ENCODE assay signal across 13 cellular contexts in the genomic region with DNA sequence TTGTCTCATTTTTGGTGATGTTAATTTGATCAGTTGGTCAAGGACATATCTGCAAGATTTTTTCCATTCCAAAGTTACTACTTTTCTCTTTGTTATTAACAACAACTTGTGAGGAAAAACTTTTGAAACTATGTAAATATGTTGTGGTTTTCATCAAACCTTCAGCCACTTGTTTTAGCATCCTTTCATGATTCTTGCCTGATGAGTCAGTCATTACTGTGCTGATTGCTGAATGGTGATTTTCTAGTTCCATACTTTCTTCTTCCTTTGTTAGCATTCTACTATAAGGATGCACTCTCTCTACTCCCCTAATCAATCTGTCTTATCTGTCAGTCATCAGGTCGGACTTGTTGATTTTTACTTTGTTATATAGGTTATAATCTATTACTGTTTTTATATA. TPM values are rescaled to one million over a fixed set of nuclear protein-coding genes. Genes with fewer than 3 reads are reported as not detected.
A peak's percentile ranks its signal among the peaks of the same experiment; 100 is the strongest.
DNase-seq lines count a peak whose midpoint lies in the region; ATAC-seq lines count a peak whose summit lies in the region.
"Had no signal": no experiment of that assay in that cellular context is flagged by ENCODE, and none has a peak within 500 bp of the region (broad histone marks: within the 10 kb centered on the region; RNA-seq: fewer than 3 reads in every experiment).

No MANE protein-coding gene starts in this region.

- peak overlapping the region; percentile 59 for H3K4me3 Mint-ChIP-seq in activated naive CD8-positive, alpha-beta T cell
- no peak overlapping the region for H3K4me3 Mint-ChIP-seq in CD4-positive, alpha-beta memory T cell
- H3K4me3 Mint-ChIP-seq: natural killer cell treated with Interleukin-12 subunit alpha and Interleukin-12 subunit beta and Interleukin-15 and Interleukin-18, amount 100 ng/mL, for 72 hours had no signal

- H3K27me3 Mint-ChIP-seq in activated naive CD8-positive, alpha-beta T cell, result no peaks in the 10 kb centered on the region
- H3K27me3 Mint-ChIP-seq in CD4-positive, alpha-beta memory T cell, result no peaks in the 10 kb centered on the region
- H3K27me3 Mint-ChIP-seq: natural killer cell treated with Interleukin-12 subunit alpha and Interleukin-12 subunit beta and Interleukin-15 and Interleukin-18, amount 100 ng/mL, for 72 hours had no signal

- ATAC-seq in HG02623 (IDR thresholded peaks at IDR 0.05; ENCODE audit: unreplicated experiment), result peak; percentile 55
- ATAC-seq: heart right ventricle; natural killer cell treated with Interleukin-12 subunit alpha and Interleukin-12 subunit beta and Interleukin-15 and Interleukin-18, amount 100 ng/mL, for 72 hours had no signal

- intact Hi-C loops in CD4-positive, alpha-beta memory T cell (cut with micrococcal nuclease), result no loop called here

- H3K27ac ChIP-seq in CD4-positive, alpha-beta memory T cell (ENCODE audit: low read depth, low read length), result no peak overlapping the region
- H3K27ac ChIP-seq: heart right ventricle had no signal

- no peaks in the 10 kb centered on the region for H3K9me3 ChIP-seq in CD4-positive, alpha-beta memory T cell (ENCODE audit: control insufficient read depth in 1 of 2, low read length in 2 of 2)

- H3K4me1 ChIP-seq in CD4-positive, alpha-beta memory T cell (ENCODE audit: insufficient read depth, low read length), result no peaks in the 10 kb centered on the region

- CTCF ChIA-PET in CD4-positive, alpha-beta memory T cell (lab: Charles Lee; ENCODE audit: partially characterized antibody), result no interaction called here

- POLR2A ChIA-PET in CD4-positive, alpha-beta memory T cell (lab: Charles Lee; ENCODE audit: partially characterized antibody), result interaction anchor here (1.4 kb wide), 1 partner anchor 211 kb away, joined by 3 read pairs; no protein-coding TSS in a partner anchor

- peaks cover 4% of the 10 kb centered on the region for H3K9me3 Mint-ChIP-seq in activated naive CD8-positive, alpha-beta T cell (ENCODE audit: low read depth)
- peaks cover 0 to 4% (median 0%) of the 10 kb centered on the region in 8 donors for H3K9me3 Mint-ChIP-seq in CD4-positive, alpha-beta memory T cell
- H3K9me3 Mint-ChIP-seq: natural killer cell treated with Interleukin-12 subunit alpha and Interleukin-12 subunit beta and Interleukin-15 and Interleukin-18, amount 100 ng/mL, for 72 hours had no signal

- H3K27me3 ChIP-seq in CD4-positive, alpha-beta memory T cell (ENCODE audit: insufficient read depth, low read length), result no peaks in the 10 kb centered on the region
- H3K27me3 ChIP-seq: heart right ventricle had no signal

- peak overlapping the region; percentile 93 for H3K27ac Mint-ChIP-seq in activated naive CD8-positive, alpha-beta T cell
- peak overlapping the region in 1 of 7 donors; percentile 26 for H3K27ac Mint-ChIP-seq in CD4-positive, alpha-beta memory T cell

- peaks cover 52% of the 10 kb centered on the region for H3K4me1 Mint-ChIP-seq in activated naive CD8-positive, alpha-beta T cell (ENCODE audit: low read depth)
- H3K4me1 Mint-ChIP-seq in CD4-positive, alpha-beta memory T cell, result peaks cover 31 to 52% (median 47%) of the 10 kb centered on the region in 4 donors

- peaks cover 36% of the 10 kb centered on the region for H3K36me3 Mint-ChIP-seq in activated naive CD8-positive, alpha-beta T cell
- H3K36me3 Mint-ChIP-seq in CD4-positive, alpha-beta memory T cell, result peaks cover 68 to 78% of the 10 kb centered on the region in 2 donors

- DNase-seq in Daoy (ENCODE audit: low read depth), result peak; percentile 7
- DNase-seq in iris pigment epithelial cell (ENCODE audit: low read depth), result peak; percentile 88
- no peak for DNase-seq in activated CD8-positive, alpha-beta memory T cell treated with anti-CD3 and anti-CD28 coated beads, Interleukin-2, amount 50 U/mL, for 48 hours
- no peak for DNase-seq in OCI-M2 (lab: John Stamatoyannopoulos, UW; ENCODE audit: unreplicated experiment)
- no peak for DNase-seq in stimulated activated CD4-positive, alpha-beta T cell treated with anti-CD3 and anti-CD28 coated beads, Interleukin-1b, Interleukin-23, amount 100 ng/mL, for 48 hours
- no peak for DNase-seq in CD4-positive, alpha-beta memory T cell
- DNase-seq: anterior cingulate cortex; DMS153; heart right ventricle; stimulated activated CD4-positive, alpha-beta T cell treated with anti-CD3 and anti-CD28 coated beads, Interleukin-4, amount 100 ng/mL, for 4 hours had no signal

- peaks cover 37% of the 10 kb centered on the region for H3K36me3 ChIP-seq in CD4-positive, alpha-beta memory T cell (ENCODE audit: insufficient read depth, low read length)

- H3K4me3 ChIP-seq in CD4-positive, alpha-beta memory T cell (ENCODE audit: low read length in 2 of 2), result no peak overlapping the region
- H3K4me3 ChIP-seq: heart right ventricle had no signal

RNA-seq across cellular contexts. Expression of gene TMEM87B, which starts 10.9 kb away (rescaled TPM):
- 13.7 and 14.1 TPM in 2 replicates for total RNA-seq in Daoy (2014; rRNA removed; shearing (Covaris generic))
- total RNA-seq in CD4-positive, alpha-beta memory T cell, result 10 to 100 TPM; 28.6 to 28.7 TPM
- polyA plus RNA-seq in CD4-positive, alpha-beta memory T cell, result 10 to 100 TPM; 12.5 to 15.1 TPM

Comparison
In these comparisons a context has a peak if more than half of its experiments do, and no peak if none do; other contexts are left out.
1. DNase-seq: peak in Daoy (single experiment) and iris pigment epithelial cell (single experiment); none in activated CD8-positive, alpha-beta memory T cell treated with anti-CD3 and anti-CD28 coated beads, Interleukin-2, amount 50 U/mL, for 48 hours (single experiment), OCI-M2 (single experiment), stimulated activated CD4-positive, alpha-beta T cell treated with anti-CD3 and anti-CD28 coated beads, Interleukin-1b, Interleukin-23, amount 100 ng/mL, for 48 hours (single experiment) and CD4-positive, alpha-beta memory T cell (0 of 5).